Comparison of ENCODE assay signal across 12 cellular contexts in genomic region chr11:114135737-114136151, GRCh38.
DNase-seq lines count a peak whose midpoint lies in the region; ATAC-seq and TF ChIP-seq lines count a peak whose summit lies in the region.
"Had no signal": no experiment of that assay in that cellular context is flagged by ENCODE, and none has a peak within 500 bp of the region (broad histone marks: within the 10 kb centered on the region; RNA-seq: fewer than 3 reads in every experiment).

No MANE protein-coding gene starts in this region.

- WGBS in esophagus squamous epithelium, 2 donors: 50 to 66% methylated on average over 4 of the region's 4 CpGs

- H3K4me3 Mint-ChIP-seq in neural crest cell: no peak overlapping the region

- H3K27ac ChIP-seq in esophagus squamous epithelium: peak overlapping the region in 3 of 4 donors; percentile 47 to 99 (median 75)

- H3K4me1 Mint-ChIP-seq in neural crest cell: peaks cover 82% of the 10 kb centered on the region

- peak overlapping the region; percentile 31 for H3K27ac Mint-ChIP-seq in neural crest cell (ENCODE audit: unreplicated experiment)
- H3K27ac Mint-ChIP-seq: IgD-negative memory B cell had no signal

- no peaks in the 10 kb centered on the region for H3K9me3 Mint-ChIP-seq in neural crest cell
- H3K9me3 Mint-ChIP-seq: IgD-negative memory B cell had no signal

- H3K27me3 ChIP-seq in esophagus squamous epithelium: no peaks in the 10 kb centered on the region

- no peaks in the 10 kb centered on the region for H3K27me3 Mint-ChIP-seq in neural crest cell (ENCODE audit: low read depth)

- no peaks in the 10 kb centered on the region for H3K9me3 ChIP-seq in esophagus squamous epithelium

- intact Hi-C loops in esophagus squamous epithelium (cut with DNase I): no loop called here
- intact Hi-C loops in posterior cingulate gyrus (cut with DNase I): no loop called here

- DNase-seq in AG10803 (ENCODE audit: low read depth): peak; percentile 82
- peak; percentile 72 for DNase-seq in NOMO-1 treated with dmso at 0.1 percent for 144 hours (lab: John Stamatoyannopoulos, UW; ENCODE audit: unreplicated experiment)
- DNase-seq in esophagus squamous epithelium (lab: John Stamatoyannopoulos, UW): no peak
- no peak for DNase-seq in neural crest cell (ENCODE audit: low read depth, low spot score)
- no peak for DNase-seq in stimulated activated CD4-positive, alpha-beta T cell treated with anti-CD3 and anti-CD28 coated beads, Interleukin-2, amount 100 ng/mL, for 48 hours
- DNase-seq in posterior cingulate gyrus: no peak
- DNase-seq: activated CD4-positive, alpha-beta T cell treated with anti-CD3 and anti-CD28 coated beads for 48 hours; NK-92 treated with Interleukin-12 subunit alpha and Interleukin-12 subunit beta, amount 100 ng/mL, for 24 hours; small intestine had no signal

- peaks cover 0 to 16% (median 0%) of the 10 kb centered on the region in 3 donors for H3K36me3 ChIP-seq in esophagus squamous epithelium

- peaks cover 6% of the 10 kb centered on the region for H3K36me3 Mint-ChIP-seq in neural crest cell (ENCODE audit: low read depth)

- H3K4me3 ChIP-seq in AG10803 (ENCODE audit: low read length) (no peak overlapping the region), esophagus squamous epithelium (no peak overlapping the region)

- H3K4me1 ChIP-seq in esophagus squamous epithelium: peaks cover 17 to 100% (median 74%) of the 10 kb centered on the region in 3 donors

- ATAC-seq in GM21515 (IDR thresholded peaks at IDR 0.05; ENCODE audit: unreplicated experiment) (no peak), GM18498 (IDR thresholded peaks at IDR 0.05; ENCODE audit: unreplicated experiment) (no peak)

- TF ChIP-seq CTCF in AG10803 (conservative IDR thresholded peaks at IDR 0.05; ENCODE audit: low read length) (no peak), esophagus squamous epithelium (IDR thresholded peaks at IDR 0.05) (no peak), neural crest cell (conservative IDR thresholded peaks at IDR 0.05) (no peak)

- TF ChIP-seq POLR2A in esophagus squamous epithelium (IDR thresholded peaks at IDR 0.05): no peak

Comparison
In these comparisons a context has a peak if more than half of its experiments do, and no peak if none do; other contexts are left out.
1. DNase-seq: peak in AG10803 (single experiment) and NOMO-1 treated with dmso at 0.1 percent for 144 hours (single experiment); none in esophagus squamous epithelium (single experiment), neural crest cell (single experiment), stimulated activated CD4-positive, alpha-beta T cell treated with anti-CD3 and anti-CD28 coated beads, Interleukin-2, amount 100 ng/mL, for 48 hours (0 of 2) and posterior cingulate gyrus (0 of 10).